Comparison of ENCODE assay signal across 8 cellular contexts in the genomic region with DNA sequence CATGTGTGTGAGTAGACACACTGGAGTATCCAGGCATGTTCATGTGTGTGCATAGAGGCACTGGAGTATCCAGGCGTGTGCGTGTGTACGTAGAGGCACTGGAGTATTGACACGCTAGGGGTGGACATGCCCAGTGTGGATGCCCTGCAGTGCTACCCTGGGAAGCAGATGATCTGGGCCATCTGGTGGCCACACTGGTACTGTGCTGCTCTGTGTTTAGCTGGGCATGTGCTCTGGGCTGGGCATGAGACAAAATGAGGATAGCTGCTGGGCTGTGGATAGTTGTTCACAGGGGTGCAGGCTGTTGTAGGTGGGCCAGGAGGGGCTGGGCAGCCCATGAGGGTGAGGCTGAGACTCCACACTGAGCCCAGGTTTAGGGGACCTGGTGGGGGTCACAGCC.
DNase-seq lines count a peak whose midpoint lies in the region; ATAC-seq, FAIRE-seq and TF ChIP-seq lines count a peak whose summit lies in the region.

No MANE protein-coding gene starts in this region.

- H3K27ac Mint-ChIP-seq in effector memory CD8-positive, alpha-beta T cell: no peak overlapping the region

- H3K36me3 Mint-ChIP-seq in effector memory CD8-positive, alpha-beta T cell (ENCODE audit: insufficient read depth): no peaks in the 10 kb centered on the region

- no peak overlapping the region for H3K4me3 Mint-ChIP-seq in effector memory CD8-positive, alpha-beta T cell

- H3K4me1 Mint-ChIP-seq in effector memory CD8-positive, alpha-beta T cell (ENCODE audit: low read depth in 2 of 2): no peaks in the 10 kb centered on the region

- in situ Hi-C loops in GM13976 (cut with MboI; ENCODE audit: low sequenced_read_pairs, unreplicated experiment): no loop called here

- no peak for FAIRE-seq in RCC 7860 (lab: Jason Lieb, UNC)

- H3K9me3 Mint-ChIP-seq in effector memory CD8-positive, alpha-beta T cell: no peaks in the 10 kb centered on the region

- peaks cover 39 to 48% of the 10 kb centered on the region in 2 donors for H3K27me3 Mint-ChIP-seq in effector memory CD8-positive, alpha-beta T cell

- DNase-seq in AG08395 (ENCODE audit: low spot score) (peak; percentile 53), GM12864 (ENCODE audit: low read depth) (no peak), RCC 7860 (ENCODE audit: low spot score) (peak; percentile 27), fibroblast of pulmonary artery (ENCODE audit: low read depth) (peak; percentile 8), germinal center (ENCODE audit: low spot score) (no peak), GM13976 (ENCODE audit: low spot score) (no peak), T1000 (lab: John Stamatoyannopoulos, UW) (no peak)
- DNase-seq in effector memory CD8-positive, alpha-beta T cell: no peak

- H3K4me3 ChIP-seq in GM12864 (ENCODE audit: low read depth, low read length) (no peak overlapping the region), fibroblast of pulmonary artery (replicated peaks; ENCODE audit: low read depth, low read length) (no peak overlapping the region)

- no peak for ATAC-seq in effector memory CD8-positive, alpha-beta T cell (replicated peaks)

- TF ChIP-seq CTCF in GM12864 (IDR thresholded peaks at IDR 0.05; ENCODE audit: low read depth, low read length, missing control alignments): peak; percentile 14
- peak; percentile 19 for TF ChIP-seq CTCF in fibroblast of pulmonary artery (IDR thresholded peaks at IDR 0.05; ENCODE audit: low read length, missing control alignments)
- no peak for TF ChIP-seq CTCF in GM13976 (IDR thresholded peaks at IDR 0.05; ENCODE audit: borderline replicate concordance, control extremely low read depth, extremely low read depth, insufficient read depth, missing control alignments)

Comparison
In these comparisons a context has a peak if more than half of its experiments do, and no peak if none do; other contexts are left out.
1. DNase-seq: peak in AG08395 (single experiment), RCC 7860 (single experiment) and fibroblast of pulmonary artery (single experiment); none in GM12864 (single experiment), germinal center (single experiment), GM13976 (single experiment), T1000 (single experiment) and effector memory CD8-positive, alpha-beta T cell (0 of 3).